In genomic region chr2:208163489-208163888, GRCh38 we compare ENCODE assay signal across 24 cellular contexts. TPM values are rescaled to one million over a fixed set of nuclear protein-coding genes. Genes with fewer than 3 reads are reported as not detected.
"Had no signal": no experiment of that assay in that cellular context is flagged by ENCODE, and none has a peak within 500 bp of the region (broad histone marks: within the 10 kb centered on the region; RNA-seq: fewer than 3 reads in every experiment).

Gene CRYGA, minus strand, starts transcription at chr2:208163589. Its CDS starts 33 bp downstream, at chr2:208163556.

- FAIRE-seq: RCC 7860 had no signal

- H3K4me1 ChIP-seq: SJSA1 had no signal

- H3K36me3 ChIP-seq: MG63, SJSA1 had no signal

- H3K4me3 ChIP-seq: MG63, SJSA1, SK-N-MC had no signal

- DNase-seq: Karpas-422, KG1, MG63, NCI-H1092, NCI-H1105 treated with DMSO at 0.1 percent for 48 hours, NCI-H1417 treated with DMSO at 0.1 percent for 48 hours, NCI-H146, NCI-H1694 treated with DMSO at 0.1 percent for 48 hours, NCI-H2029, NCI-H2081 treated with DMSO at 0.1 percent for 48 hours, NCI-H2171, NCI-H226, NCI-H446, NCI-H510A, NCI-H524 treated with DMSO at 0.1 percent for 48 hours, NCI-H69, NCI-H774, Right ventricle myocardium superior, RPMI8226, SIG-M5 had no signal

- H3K27ac ChIP-seq: SJSA1, SK-N-MC had no signal

- H3K9me3 ChIP-seq: MG63, SJSA1 had no signal

- H3K27me3 ChIP-seq: SJSA1 had no signal

RNA-seq across cellular contexts. Expression of gene CRYGA, which starts in this region (rescaled TPM):
- total RNA-seq: HT-29, Right ventricle myocardium superior, SJSA1 had no signal
